ENCODE assay signal across 30 cellular contexts in genomic region chr12:111124183-111124582, GRCh38.
"Had no signal": no experiment of that assay in that cellular context is flagged by ENCODE, and none has a peak within 500 bp of the region (broad histone marks: within the 10 kb centered on the region; RNA-seq: fewer than 3 reads in every experiment).

No MANE protein-coding gene starts in this region.

- H3K4me3 ChIP-seq: ovary, prostate gland, right atrium auricular region, right lobe of liver, sigmoid colon, stomach, thoracic aorta, thyroid gland, tibial nerve, upper lobe of left lung, vagina had no signal

- ATAC-seq: naive thymus-derived CD4-positive, alpha-beta T cell; natural killer cell; right lobe of liver; stimulated activated effector memory CD8-positive, alpha-beta T cell treated with anti-CD3 and anti-CD28 coated beads, Interleukin-12 subunit alpha, Interleukin-12 subunit beta, amount 100 ng/mL, for 72 hours; stimulated activated naive B cell treated with anti-CD40 and anti-IgM and Interleukin-4, amounts not matched to agents 10 μg/mL and 1 μg/mL and 100 μg/mL, for 72 hours had no signal

- H3K4me1 Mint-ChIP-seq: natural killer cell; stimulated activated effector memory CD8-positive, alpha-beta T cell treated with anti-CD3 and anti-CD28 coated beads, Interleukin-12 subunit alpha, Interleukin-12 subunit beta, amount 100 ng/mL, for 72 hours; stimulated activated naive B cell treated with anti-CD40 and anti-IgM and Interleukin-4, amounts not matched to agents 10 μg/mL and 1 μg/mL and 100 μg/mL, for 72 hours had no signal

- H3K27me3 ChIP-seq: ovary, right atrium auricular region, right lobe of liver, sigmoid colon, stomach, thyroid gland, tibial nerve, upper lobe of left lung, vagina had no signal

- H3K27ac ChIP-seq: ovary, parathyroid adenoma, prostate gland, right atrium auricular region, right lobe of liver, sigmoid colon, stomach, thoracic aorta, thyroid gland, tibial nerve, upper lobe of left lung, vagina had no signal

- H3K9ac ChIP-seq: parathyroid adenoma had no signal

- FAIRE-seq: small intestine, urothelium cell line had no signal

- H3K36me3 Mint-ChIP-seq: natural killer cell; stimulated activated effector memory CD8-positive, alpha-beta T cell treated with anti-CD3 and anti-CD28 coated beads, Interleukin-12 subunit alpha, Interleukin-12 subunit beta, amount 100 ng/mL, for 72 hours; stimulated activated naive B cell treated with anti-CD40 and anti-IgM and Interleukin-4, amounts not matched to agents 10 μg/mL and 1 μg/mL and 100 μg/mL, for 72 hours had no signal

- H3K9me3 ChIP-seq: ovary, prostate gland, right atrium auricular region, right lobe of liver, sigmoid colon, stomach, thoracic aorta, thyroid gland, tibial nerve, upper lobe of left lung, vagina had no signal

- H3K36me3 ChIP-seq: ovary, prostate gland, right atrium auricular region, right lobe of liver, sigmoid colon, stomach, thoracic aorta, thyroid gland, tibial nerve, upper lobe of left lung, vagina had no signal

- H3K79me2 ChIP-seq: parathyroid adenoma had no signal

- H3K27ac Mint-ChIP-seq: naive thymus-derived CD4-positive, alpha-beta T cell; natural killer cell; nephron progenitor cell; stimulated activated effector memory CD8-positive, alpha-beta T cell treated with anti-CD3 and anti-CD28 coated beads, Interleukin-12 subunit alpha, Interleukin-12 subunit beta, amount 100 ng/mL, for 72 hours; stimulated activated naive B cell treated with anti-CD40 and anti-IgM and Interleukin-4, amounts not matched to agents 10 μg/mL and 1 μg/mL and 100 μg/mL, for 72 hours; stimulated activated naive CD8-positive, alpha-beta T cell treated with anti-CD3 and anti-CD28 coated beads, Interleukin-15, Interleukin-2, amounts not matched to agents 100 ng/mL and 50 ng/mL, for 24 hours had no signal

- H3K4me1 ChIP-seq: parathyroid adenoma, prostate gland, right atrium auricular region, right lobe of liver, thyroid gland, upper lobe of left lung had no signal

- H3K4me3 Mint-ChIP-seq: naive thymus-derived CD4-positive, alpha-beta T cell; natural killer cell; nephron progenitor cell; neural crest cell; stimulated activated effector memory CD8-positive, alpha-beta T cell treated with anti-CD3 and anti-CD28 coated beads, Interleukin-12 subunit alpha, Interleukin-12 subunit beta, amount 100 ng/mL, for 72 hours; stimulated activated naive B cell treated with anti-CD40 and anti-IgM and Interleukin-4, amounts not matched to agents 10 μg/mL and 1 μg/mL and 100 μg/mL, for 72 hours; stimulated activated naive CD8-positive, alpha-beta T cell treated with anti-CD3 and anti-CD28 coated beads, Interleukin-15, Interleukin-2, amounts not matched to agents 100 ng/mL and 50 ng/mL, for 24 hours had no signal

- H3K9me3 Mint-ChIP-seq: naive thymus-derived CD4-positive, alpha-beta T cell; natural killer cell; nephron progenitor cell; neural crest cell; stimulated activated effector memory CD8-positive, alpha-beta T cell treated with anti-CD3 and anti-CD28 coated beads, Interleukin-12 subunit alpha, Interleukin-12 subunit beta, amount 100 ng/mL, for 72 hours; stimulated activated naive CD8-positive, alpha-beta T cell treated with anti-CD3 and anti-CD28 coated beads, Interleukin-15, Interleukin-2, amounts not matched to agents 100 ng/mL and 50 ng/mL, for 24 hours had no signal

- DNase-seq: naive thymus-derived CD4-positive, alpha-beta T cell; natural killer cell; nephron progenitor cell; occipital lobe; ovary; posterior cingulate gyrus; retina; right lobe of liver; sigmoid colon; small intestine; stimulated activated CD4-positive, alpha-beta T cell treated with anti-CD3 and anti-CD28 coated beads, Interleukin-15, amount 100 ng/mL, for 24 hours; stimulated activated CD4-positive, alpha-beta T cell treated with anti-CD3 and anti-CD28 coated beads, Interleukin-2, amount 100 ng/mL, for 24 hours; stimulated activated CD4-positive, alpha-beta T cell treated with anti-CD3 and anti-CD28 coated beads, Interleukin-2, amount 100 ng/mL, for 48 hours; stimulated activated CD4-positive, alpha-beta T cell treated with anti-CD3 and anti-CD28 coated beads, Interleukin-4, amount 100 ng/mL, for 24 hours; stimulated activated naive B cell treated with anti-CD40 and anti-IgM and Interleukin-4, amounts not matched to agents 10 μg/mL and 1 μg/mL and 100 μg/mL, for 72 hours; stimulated activated naive CD4-positive, alpha-beta T cell treated with Interleukin-2 at 50 U/mL for 16 hours; stomach; thyroid gland; trophoblast cell; upper lobe of left lung had no signal

- H2AFZ ChIP-seq: parathyroid adenoma had no signal
